In the genomic region with DNA sequence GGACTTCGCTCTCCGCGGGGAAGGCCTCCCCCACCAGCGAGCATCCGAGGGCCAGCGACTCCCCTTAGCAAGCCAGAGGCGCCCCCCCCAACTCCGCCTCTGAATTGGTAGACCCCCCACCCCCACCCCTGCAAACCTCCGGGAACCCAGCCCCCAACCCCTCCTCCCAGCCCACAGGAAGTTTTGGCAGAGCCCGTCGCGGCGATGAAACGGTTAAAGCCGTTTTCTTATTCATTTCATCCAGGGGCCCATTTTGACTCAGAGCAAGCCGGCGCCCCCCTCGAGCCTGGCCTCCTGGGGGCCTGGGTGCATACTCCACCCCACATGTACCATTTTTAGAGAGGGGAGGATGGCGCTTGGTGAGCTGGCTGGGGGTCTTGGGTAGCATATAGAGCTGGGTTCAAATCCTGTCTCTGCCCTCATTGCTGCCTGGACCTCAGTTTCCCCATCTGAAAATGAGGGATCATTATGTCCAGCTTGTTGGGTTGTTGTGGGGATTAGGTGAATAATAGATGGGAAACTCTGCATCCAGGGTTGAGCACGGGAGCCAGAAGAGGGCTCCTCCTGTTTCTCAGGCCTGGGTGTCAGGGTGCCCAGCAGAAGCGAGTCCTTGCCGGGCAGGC, we compare ENCODE assay signal across 8 cellular contexts. TPM values are rescaled to one million over a fixed set of nuclear protein-coding genes. Genes with fewer than 3 reads are reported as not detected.
DNase-seq lines count a peak whose midpoint lies in the region; ATAC-seq, FAIRE-seq and TF ChIP-seq lines count a peak whose summit lies in the region.

No MANE protein-coding gene starts in this region.

- no peaks in the 10 kb centered on the region for H3K9me3 Mint-ChIP-seq in CD8-positive, alpha-beta memory T cell
- H3K9me3 Mint-ChIP-seq in neural crest cell: no peaks in the 10 kb centered on the region

- POLR2A ChIA-PET in CD8-positive, alpha-beta memory T cell (lab: Charles Lee): interaction anchor here (0.7 to 2.7 kb wide), 3 partner anchors 9 to 13 kb away, joined by 4 to 140 read pairs (median 17); a partner anchor contains a TSS
- POLR2A ChIA-PET in OCI-LY7 (lab: Charles Lee): interaction anchor here (0.7 to 1.0 kb wide), 2 partner anchors 8 to 10 kb away, joined by 4 to 5 read pairs; a partner anchor contains a TSS

- peaks cover 0 to 1% (median 0%) of the 10 kb centered on the region in 3 donors for H3K36me3 Mint-ChIP-seq in CD8-positive, alpha-beta memory T cell
- H3K36me3 Mint-ChIP-seq in neural crest cell (ENCODE audit: low read depth): no peaks in the 10 kb centered on the region

- H3K79me2 ChIP-seq in OCI-LY7 (ENCODE audit: insufficient read depth, low read depth, low read length): no peaks in the 10 kb centered on the region

- no peaks in the 10 kb centered on the region for H3K9me3 ChIP-seq in CD8-positive, alpha-beta memory T cell (ENCODE audit: low read length)
- H3K9me3 ChIP-seq in OCI-LY7 (ENCODE audit: low read length): no peaks in the 10 kb centered on the region

- H3K4me3 Mint-ChIP-seq in CD8-positive, alpha-beta memory T cell: peak overlapping the region in 6 of 7 donors; percentile 61 to 93 (median 80)
- peak overlapping the region; percentile 81 for H3K4me3 Mint-ChIP-seq in neural crest cell

- no peak for FAIRE-seq in frontal cortex (lab: Jason Lieb, UNC)

- H2AFZ ChIP-seq in OCI-LY7 (ENCODE audit: low read length): peak overlapping the region; percentile 63

- DNase-seq in CD8-positive, alpha-beta memory T cell: peak in 2 of 5 donors; percentile 46 to 63
- DNase-seq in OCI-LY7 (ENCODE audit: low spot score) (no peak), coronary artery (ENCODE audit: low spot score) (no peak), neural crest cell (ENCODE audit: low read depth, low spot score) (no peak), frontal cortex (ENCODE audit: low spot score in 2 of 2) (no peak)

- peak overlapping the region in 5 of 8 donors; percentile 89 to 98 (median 96) for H3K27ac Mint-ChIP-seq in CD8-positive, alpha-beta memory T cell
- H3K27ac Mint-ChIP-seq in neural crest cell (ENCODE audit: unreplicated experiment): no peak overlapping the region

- H3K4me2 ChIP-seq in OCI-LY7 (ENCODE audit: low read length): peak overlapping the region; percentile 67

- H3K4me3 ChIP-seq in CD8-positive, alpha-beta memory T cell (ENCODE audit: low read length): peak overlapping the region; percentile 64
- H3K4me3 ChIP-seq in OCI-LY7 (ENCODE audit: low read depth, low read length, poor library complexity, severe bottlenecking) (peak overlapping the region; percentile 62), coronary artery (peak overlapping the region; percentile 75)

- H3K9me2 ChIP-seq in OCI-LY7 (ENCODE audit: insufficient read depth, low read length): no peaks in the 10 kb centered on the region

- H4K20me1 ChIP-seq in OCI-LY7 (ENCODE audit: insufficient read depth, low read length): no peaks in the 10 kb centered on the region

- peaks cover 24 to 35% (median 26%) of the 10 kb centered on the region in 3 donors for H3K4me1 Mint-ChIP-seq in CD8-positive, alpha-beta memory T cell
- peaks cover 25% of the 10 kb centered on the region for H3K4me1 Mint-ChIP-seq in neural crest cell

- no peaks in the 10 kb centered on the region for H3K36me3 ChIP-seq in CD8-positive, alpha-beta memory T cell (ENCODE audit: insufficient read depth, low read length)
- H3K36me3 ChIP-seq in OCI-LY7 (ENCODE audit: insufficient read depth, low read length): no peaks in the 10 kb centered on the region

- H3K27me3 ChIP-seq in CD8-positive, alpha-beta memory T cell (ENCODE audit: insufficient read depth, low read length, poor library complexity, severe bottlenecking): no peaks in the 10 kb centered on the region

- intact Hi-C loops in OCI-LY7 (cut with micrococcal nuclease; ENCODE audit: unreplicated experiment): no loop called here

- CTCF ChIA-PET in CD8-positive, alpha-beta memory T cell (lab: Charles Lee): interaction anchor here (1.1 to 16.3 kb wide), 3 partner anchors 9 to 17 kb away, joined by 3 to 483 read pairs (median 4); a partner anchor contains a TSS
- CTCF ChIA-PET in OCI-LY7 (lab: Charles Lee; ENCODE audit: unreplicated experiment): interaction anchor here (1.0 kb wide), 1 partner anchor 10 kb away, joined by 3 read pairs; no protein-coding TSS in a partner anchor

- ATAC-seq in GM19452 (IDR thresholded peaks at IDR 0.05; ENCODE audit: unreplicated experiment) (no peak), HG03521 (IDR thresholded peaks at IDR 0.05; ENCODE audit: unreplicated experiment) (no peak), GM19023 (IDR thresholded peaks at IDR 0.05; ENCODE audit: unreplicated experiment) (no peak)

- H3K27ac ChIP-seq in CD8-positive, alpha-beta memory T cell (ENCODE audit: low read depth, low read length): peak overlapping the region; percentile 84
- H3K27ac ChIP-seq in OCI-LY7 (ENCODE audit: low read depth, low read length, poor library complexity, severe bottlenecking) (peak overlapping the region; percentile 27), coronary artery (peak overlapping the region; percentile 97 to 99)

- no TSS peak for BruUV-seq in OCI-LY7 (replicated peaks; lab: Mats Ljungman, UMichigan)

- peaks cover 0 to 2% of the 10 kb centered on the region in 2 donors for H3K27me3 Mint-ChIP-seq in CD8-positive, alpha-beta memory T cell
- H3K27me3 Mint-ChIP-seq in neural crest cell (ENCODE audit: low read depth): peaks cover 9% of the 10 kb centered on the region

- H3K4me1 ChIP-seq in CD8-positive, alpha-beta memory T cell (ENCODE audit: insufficient read depth, low read length): peaks cover 63% of the 10 kb centered on the region
- peaks cover 67% of the 10 kb centered on the region for H3K4me1 ChIP-seq in OCI-LY7 (ENCODE audit: insufficient read depth, low read length, poor library complexity, severe bottlenecking)

- TF ChIP-seq CTCF in OCI-LY7 (conservative IDR thresholded peaks at IDR 0.05; ENCODE audit: low read length) (no peak), coronary artery (IDR thresholded peaks at IDR 0.05) (no peak), neural crest cell (conservative IDR thresholded peaks at IDR 0.05) (no peak)

RNA-seq across cellular contexts. Expression of a gene that starts 7.9 kb away (rescaled TPM):
- 100 to 1,000 TPM; 249 to 259 TPM for total RNA-seq in CD8-positive, alpha-beta memory T cell
- 1,529 TPM for polyA plus RNA-seq in CD8-positive, alpha-beta memory T cell
- 43.7 and 45.5 TPM in 2 replicates for total RNA-seq in OCI-LY7 (2014; rRNA removed; shearing (Covaris generic))
- total RNA-seq in OCI-LY7 (2022) (31.8 TPM in 2 replicates), neural crest cell (9.3 and 9.6 TPM in 2 replicates), frontal cortex (16.3 TPM)

RNA-seq across cellular contexts. Expression of a gene that starts 8.0 kb away (rescaled TPM):
- total RNA-seq in CD8-positive, alpha-beta memory T cell: 10 to 100 TPM in 1 of 2 experiments, 1 to 10 TPM in 1; 9.8 to 11.4 TPM
- 2.9 TPM for polyA plus RNA-seq in CD8-positive, alpha-beta memory T cell
- 7.4 and 9.1 TPM in 2 replicates for total RNA-seq in OCI-LY7 (2014; rRNA removed; shearing (Covaris generic))
- total RNA-seq in OCI-LY7 (2022) (28.8 and 29.4 TPM in 2 replicates), neural crest cell (27.9 and 28.8 TPM in 2 replicates), frontal cortex (14.3 TPM)

RNA-seq across cellular contexts. Expression of a gene that starts 18.3 kb away (rescaled TPM):
- total RNA-seq in CD8-positive, alpha-beta memory T cell: 100 to 1,000 TPM; 183 to 184 TPM
- polyA plus RNA-seq in CD8-positive, alpha-beta memory T cell: 257 TPM
- 344 and 399 TPM in 2 replicates for total RNA-seq in OCI-LY7 (2014; rRNA removed; shearing (Covaris generic))
- total RNA-seq in OCI-LY7 (2022) (345 and 357 TPM in 2 replicates), neural crest cell (651 and 672 TPM in 2 replicates), frontal cortex (208 TPM)

RNA-seq across cellular contexts. Expression of a gene that starts 18.5 kb away (rescaled TPM):
- total RNA-seq in CD8-positive, alpha-beta memory T cell: 10 to 100 TPM; 24.6 to 31.0 TPM
- not detected for polyA plus RNA-seq in CD8-positive, alpha-beta memory T cell
- not detected in 2 replicates for total RNA-seq in OCI-LY7 (2014; rRNA removed; shearing (Covaris generic))
- total RNA-seq in OCI-LY7 (2022): 42.7 and 42.8 TPM in 2 replicates
- total RNA-seq in neural crest cell: 34.7 and 49.1 TPM in 2 replicates
- 0.82 TPM for total RNA-seq in frontal cortex

RNA-seq across cellular contexts. Expression of a gene that starts 23.0 kb away (rescaled TPM):
- 10 to 100 TPM; 51.5 to 62.4 TPM for total RNA-seq in CD8-positive, alpha-beta memory T cell
- polyA plus RNA-seq in CD8-positive, alpha-beta memory T cell: 24.1 TPM
- 115 and 130 TPM in 2 replicates for total RNA-seq in OCI-LY7 (2014; rRNA removed; shearing (Covaris generic))
- total RNA-seq in OCI-LY7 (2022) (86.0 and 90.5 TPM in 2 replicates), neural crest cell (74.5 and 87.4 TPM in 2 replicates), frontal cortex (15.9 TPM)

Comparison
In these comparisons a context has a peak if more than half of its experiments do, and no peak if none do; other contexts are left out.
1. H3K27ac ChIP-seq: peak in every context shown above with its lines; median percentile 98 in coronary artery; 84 in CD8-positive, alpha-beta memory T cell; 27 in OCI-LY7.
2. RNA of a gene that starts 7.9 kb away (total RNA-seq): 249 to 259 TPM in CD8-positive, alpha-beta memory T cell; 31.8 to 45.5 TPM in OCI-LY7, 16.3 TPM in frontal cortex (single experiment) and 9.3 to 9.6 TPM in neural crest cell; every median in the first group is over 4 times any median in the second.
3. Peak in every context shown above with its lines, with median percentiles within 50 percentile points of each other: H3K4me3 ChIP-seq.